In genomic region chr13:102845630-102846260, GRCh38 we compare ENCODE assay signal across 1 cellular context.
A peak's percentile ranks its signal among the peaks of the same experiment; 100 is the strongest.
TF ChIP-seq lines count a peak whose summit lies in the region.

ERCC5 (plus strand) TSS chr13:102846032; CDS start chr13:102846267, 235 bp downstream.

TF ChIP-seq in K562, 482 proteins besides CTCF, POLR2A, EP300 and RAD21 (continued from another document and continues in another):
- TF ChIP-seq ZNF407 (IDR thresholded peaks at IDR 0.05; ENCODE audit: low read depth) (peak; percentile 97), STAT5A (IDR thresholded peaks at IDR 0.05; ENCODE audit: borderline replicate concordance, low read length) (no peak), THRAP3 (IDR thresholded peaks at IDR 0.05; ENCODE audit: borderline replicate concordance) (no peak), ZNF444 (CRISPR knock-in tag; IDR thresholded peaks at IDR 0.05) (no peak), KLF6 (CRISPR knock-in tag; IDR thresholded peaks at IDR 0.05; ENCODE audit: borderline replicate concordance) (no peak), TRIM28 (IDR thresholded peaks at IDR 0.05) (no peak), MLX (CRISPR knock-in tag; conservative IDR thresholded peaks at IDR 0.05) (no peak), ZNF668 (CRISPR knock-in tag; IDR thresholded peaks at IDR 0.05) (no peak), ZNF707 (CRISPR knock-in tag; conservative IDR thresholded peaks at IDR 0.05) (no peak), CHD7 (IDR thresholded peaks at IDR 0.05; ENCODE audit: low read depth, low read length) (no peak), GATA2 (CRISPR knock-in tag; IDR thresholded peaks at IDR 0.05) (no peak), HDAC3 (IDR thresholded peaks at IDR 0.05; ENCODE audit: borderline replicate concordance, partially characterized antibody) (no peak), PHTF2 (CRISPR knock-in tag; IDR thresholded peaks at IDR 0.05) (no peak), EWSR1 (IDR thresholded peaks at IDR 0.05; ENCODE audit: borderline replicate concordance, low read depth, partially characterized antibody) (no peak), HEY1 (CRISPR knock-in tag; IDR thresholded peaks at IDR 0.05; ENCODE audit: borderline replicate concordance) (no peak), KDM1A (IDR thresholded peaks at IDR 0.05) (no peak), NUFIP1 (IDR thresholded peaks at IDR 0.05; ENCODE audit: partially characterized antibody) (no peak), RAD51 (IDR thresholded peaks at IDR 0.05; ENCODE audit: borderline replicate concordance, low read depth) (no peak), CEBPB (tag; IDR thresholded peaks at IDR 0.05) (no peak), ZZZ3 (IDR thresholded peaks at IDR 0.05) (no peak), ZNF318 (IDR thresholded peaks at IDR 0.05; ENCODE audit: borderline replicate concordance in 1 of 2, low read depth in 1 of 2) (no peak)
